In genomic region chr7:155965010-155965409, GRCh38 we compare ENCODE assay signal across 14 cellular contexts.
DNase-seq lines count a peak whose midpoint lies in the region; ATAC-seq and TF ChIP-seq lines count a peak whose summit lies in the region.
"Had no signal": no experiment of that assay in that cellular context is flagged by ENCODE, and none has a peak within 500 bp of the region (broad histone marks: within the 10 kb centered on the region; RNA-seq: fewer than 3 reads in every experiment).

No MANE protein-coding gene starts in this region.

- DNase-seq in activated T-cell treated with anti-CD3 and anti-CD28 coated beads, Interleukin-2, amount 50 U/mL, for 48 hours = peak; percentile 37 to 41
- DNase-seq in activated T-cell treated with anti-CD3 and anti-CD28 coated beads for 4 hours (no peak), MG63 (peak; percentile 11), astrocyte of the hippocampus (ENCODE audit: low read depth, low spot score) (peak; percentile 27), iPS-NIHi11 (ENCODE audit: low spot score) (no peak), GM13976 (ENCODE audit: low spot score) (no peak)
- peak; percentile 28 for DNase-seq in stimulated activated naive CD8-positive, alpha-beta T cell treated with anti-CD3 and anti-CD28 coated beads, Interleukin-15, Interleukin-2, amounts not matched to agents 100 U/mL and 50 U/mL, for 24 hours
- DNase-seq: DMS53, NCI-H526, SHP77 treated with DMSO at 0.1 percent for 48 hours, upper lobe of right lung, WERI-Rb-1 had no signal

- in situ Hi-C loops in GM13976 (cut with MboI; ENCODE audit: low sequenced_read_pairs, unreplicated experiment) = no loop called here

- peak; percentile 76 for ATAC-seq in stimulated activated naive CD8-positive, alpha-beta T cell treated with anti-CD3 and anti-CD28 coated beads, Interleukin-15, Interleukin-2, amounts not matched to agents 100 U/mL and 50 U/mL, for 24 hours
- no peak for ATAC-seq in GM19455 (IDR thresholded peaks at IDR 0.05; ENCODE audit: unreplicated experiment)
- ATAC-seq: upper lobe of right lung had no signal

- no peak for TF ChIP-seq CTCF in GM13976 (IDR thresholded peaks at IDR 0.05; ENCODE audit: borderline replicate concordance, control extremely low read depth, extremely low read depth, insufficient read depth, missing control alignments)

- H3K36me3 ChIP-seq in MG63 = no peaks in the 10 kb centered on the region
- H3K36me3 ChIP-seq: upper lobe of right lung, WERI-Rb-1 had no signal

- H3K4me3 ChIP-seq in MG63 = no peak overlapping the region
- H3K4me3 ChIP-seq: coronary artery, upper lobe of right lung had no signal

- no peaks in the 10 kb centered on the region for H3K9me3 ChIP-seq in MG63
- H3K9me3 ChIP-seq: upper lobe of right lung had no signal

- no peaks in the 10 kb centered on the region for H3K27me3 ChIP-seq in MG63
- H3K27me3 ChIP-seq: upper lobe of right lung had no signal

Comparison
In these comparisons a context has a peak if more than half of its experiments do, and no peak if none do; other contexts are left out.
1. DNase-seq: peak in activated T-cell treated with anti-CD3 and anti-CD28 coated beads, Interleukin-2, amount 50 U/mL, for 48 hours (2 of 2), MG63 (single experiment), astrocyte of the hippocampus (single experiment) and stimulated activated naive CD8-positive, alpha-beta T cell treated with anti-CD3 and anti-CD28 coated beads, Interleukin-15, Interleukin-2, amounts not matched to agents 100 U/mL and 50 U/mL, for 24 hours (single experiment); none in activated T-cell treated with anti-CD3 and anti-CD28 coated beads for 4 hours (single experiment), iPS-NIHi11 (single experiment) and GM13976 (single experiment).